In the genomic region with DNA sequence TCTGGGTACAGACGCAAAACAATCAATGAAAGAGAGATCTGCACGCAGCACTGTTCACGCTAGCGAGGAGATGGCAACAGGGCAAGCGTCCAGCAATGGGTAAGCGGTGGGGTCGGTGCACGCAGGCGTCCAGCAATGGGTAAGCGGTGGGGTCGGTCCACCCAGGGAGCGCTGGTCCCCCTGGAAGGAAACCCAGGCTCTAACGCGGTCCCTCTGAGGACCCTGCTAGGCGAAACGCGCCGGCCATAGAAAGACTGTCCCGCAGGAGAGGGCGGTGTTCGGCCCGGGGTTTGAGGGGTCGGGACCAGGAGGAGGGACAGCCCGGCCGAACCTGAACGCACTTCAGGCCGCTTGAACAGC, we compare ENCODE assay signal across 1 cellular context.
TF ChIP-seq lines count a peak whose summit lies in the region.

No MANE protein-coding gene starts in this region.

TF ChIP-seq in H1, 55 proteins besides CTCF, POLR2A, EP300 and RAD21:
- TF ChIP-seq POLR2AphosphoS5 (IDR thresholded peaks at IDR 0.05; ENCODE audit: low read depth, low read length) (0 out of 2 replicates have a peak, but pooled peaks have one; percentile 36), KDM4A (IDR thresholded peaks at IDR 0.05; ENCODE audit: low read depth, low read length, severe bottlenecking) (peak; percentile 44), CBX8 (IDR thresholded peaks at IDR 0.05; ENCODE audit: borderline replicate concordance, low read depth, low read length) (no peak), RFX5 (IDR thresholded peaks at IDR 0.05; ENCODE audit: borderline replicate concordance, low read depth, low read length) (no peak)
